Comparison of ENCODE assay signal across 28 cellular contexts in genomic region chr10:74328388-74328787, GRCh38.
DNase-seq lines count a peak whose midpoint lies in the region; ATAC-seq, FAIRE-seq and TF ChIP-seq lines count a peak whose summit lies in the region.
"Had no signal": no experiment of that assay in that cellular context is flagged by ENCODE, and none has a peak within 500 bp of the region (broad histone marks: within the 10 kb centered on the region; RNA-seq: fewer than 3 reads in every experiment).

No MANE protein-coding gene starts in this region.

- POLR2A ChIA-PET in K562 (lab: Yijun Ruan, JAX), result no interaction called here
- POLR2A ChIA-PET in activated CD4-positive, alpha-beta memory T cell treated with anti-CD3 and anti-CD28 coated beads, Interleukin-2, amount 10 ng/mL, durations not matched to agents 7 days and 5 days (lab: Charles Lee), result no interaction called here

- no peaks in the 10 kb centered on the region for H3K9me3 ChIP-seq in K562 (replicated peaks; ENCODE audit: control insufficient read depth, insufficient read depth, low read depth, low read length)
- H3K9me3 ChIP-seq: colonic mucosa, mucosa of descending colon, sigmoid colon, stomach, tibial nerve had no signal

- WGBS in K562 (ENCODE audit: insufficient coverage, low coverage, missing lambda C conversion rate), result 87% methylated on average over 2 of the region's 2 CpGs

- no peak for TF ChIP-seq POLR2A in K562 (conservative IDR thresholded peaks at IDR 0.05)

- intact Hi-C loops in K562 (cut with micrococcal nuclease), result no loop called here

- TF ChIP-seq RAD21 in K562 (CRISPR knock-in tag; conservative IDR thresholded peaks at IDR 0.05 in 1 of 2, IDR thresholded peaks at IDR 0.05 in 1 of 2), result no peak

- in situ Hi-C loops in K562 (cut with MboI), result no loop called here

- no peak overlapping the region for H3K4me3 ChIP-seq in K562
- H3K4me3 ChIP-seq: colonic mucosa, mucosa of descending colon, sigmoid colon, stomach, tibial nerve had no signal

- H3K4me1 Mint-ChIP-seq in activated CD4-positive, alpha-beta memory T cell treated with anti-CD3 and anti-CD28 coated beads, Interleukin-2, amount 10 ng/mL, durations not matched to agents 7 days and 5 days, result no peaks in the 10 kb centered on the region
- no peaks in the 10 kb centered on the region for H3K4me1 Mint-ChIP-seq in progenitor cell of endocrine pancreas (ENCODE audit: low read depth)

- no peak for TF ChIP-seq EP300 in K562 (IDR thresholded peaks at IDR 0.05; ENCODE audit: low read length)

- H3K36me3 Mint-ChIP-seq in activated CD4-positive, alpha-beta memory T cell treated with anti-CD3 and anti-CD28 coated beads, Interleukin-2, amount 10 ng/mL, durations not matched to agents 7 days and 5 days (ENCODE audit: low read depth), result peaks cover 27% of the 10 kb centered on the region
- H3K36me3 Mint-ChIP-seq in progenitor cell of endocrine pancreas (ENCODE audit: insufficient read depth), result peaks cover 6% of the 10 kb centered on the region

- DNase-seq in NCI-H82 (lab: John Stamatoyannopoulos, UW) (peak; percentile 66), NCI-H82 treated with DMSO at 0.1 percent for 48 hours (lab: John Stamatoyannopoulos, UW; ENCODE audit: unreplicated experiment) (no peak), NOMO-1 treated with dmso at 0.1 percent for 144 hours (lab: John Stamatoyannopoulos, UW; ENCODE audit: unreplicated experiment) (peak; percentile 26), K562 (ENCODE audit: extremely low read depth in 1 of 4, low spot score in 3 of 4) (peak in 1 of 4 experiments; percentile 19), pons (ENCODE audit: low spot score) (peak; percentile 15), NCI-H2227 (lab: John Stamatoyannopoulos, UW; ENCODE audit: unreplicated experiment) (no peak), progenitor cell of endocrine pancreas (ENCODE audit: low spot score, unreplicated experiment) (no peak)
- DNase-seq in activated CD4-positive, alpha-beta memory T cell treated with anti-CD3 and anti-CD28 coated beads, Interleukin-2, amount 10 ng/mL, durations not matched to agents 7 days and 5 days, result no peak
- DNase-seq: activated CD4-positive, alpha-beta T cell treated with anti-CD3 and anti-CD28 coated beads for 48 hours; activated naive CD4-positive, alpha-beta T cell treated with Interleukin-2 at 50 U/mL for 16 hours; activated T-cell treated with anti-CD3 and anti-CD28 coated beads, Interleukin-2, amount 50 U/mL, for 4 hours; amniotic stem cell; CD8-positive, alpha-beta memory T cell; colonic mucosa; DMS153; islet precursor cell; mucosa of descending colon; NCI-H1436 treated with DMSO at 0.1 percent for 48 hours; NCI-H2171 treated with DMSO at 0.1 percent for 48 hours; NCI-H524 treated with DMSO at 0.1 percent for 48 hours; posterior cingulate gyrus; sigmoid colon; stomach; T-cell had no signal

- no peaks in the 10 kb centered on the region for H3K27me3 ChIP-seq in K562 (ENCODE audit: control insufficient read depth in 2 of 2, insufficient read depth in 2 of 2, low read length in 2 of 2)
- H3K27me3 ChIP-seq: colonic mucosa, sigmoid colon, stomach, tibial nerve had no signal

- no peaks in the 10 kb centered on the region for H3K4me1 ChIP-seq in K562 (replicated peaks in 1 of 2; ENCODE audit: control insufficient read depth in 2 of 2, insufficient read depth in 2 of 2, low read length in 2 of 2)
- H3K4me1 ChIP-seq: colonic mucosa, stomach, tibial nerve had no signal

- no peak overlapping the region for H3K4me3 Mint-ChIP-seq in activated CD4-positive, alpha-beta memory T cell treated with anti-CD3 and anti-CD28 coated beads, Interleukin-2, amount 10 ng/mL, durations not matched to agents 7 days and 5 days
- H3K4me3 Mint-ChIP-seq in progenitor cell of endocrine pancreas (ENCODE audit: low read depth), result no peak overlapping the region
- H3K4me3 Mint-ChIP-seq: activated T-cell treated with anti-CD3 and anti-CD28 coated beads, Interleukin-2, amount 50 U/mL, for 4 hours; CD8-positive, alpha-beta memory T cell; T-cell had no signal

- H2AFZ ChIP-seq in K562 (ENCODE audit: low read depth, low read length), result no peak overlapping the region

- H3K27me3 Mint-ChIP-seq in activated CD4-positive, alpha-beta memory T cell treated with anti-CD3 and anti-CD28 coated beads, Interleukin-2, amount 10 ng/mL, durations not matched to agents 7 days and 5 days, result no peaks in the 10 kb centered on the region
- H3K27me3 Mint-ChIP-seq in progenitor cell of endocrine pancreas, result no peaks in the 10 kb centered on the region
- H3K27me3 Mint-ChIP-seq: IgD-negative memory B cell, T-cell had no signal

- TF ChIP-seq CTCF in K562 (IDR thresholded peaks at IDR 0.05 in 2 of 3, conservative IDR thresholded peaks at IDR 0.05 in 1 of 3; ENCODE audit: insufficient read depth in 2 of 3, low read depth in 1 of 3, low read length in 3 of 3) (no peak), progenitor cell of endocrine pancreas (IDR thresholded peaks at IDR 0.05; ENCODE audit: unreplicated experiment) (no peak)

- CTCF ChIA-PET in K562 (lab: Yijun Ruan, JAX; ENCODE audit: low intra/inter-chr PET ratio), result no interaction called here
- CTCF ChIA-PET in activated CD4-positive, alpha-beta memory T cell treated with anti-CD3 and anti-CD28 coated beads, Interleukin-2, amount 10 ng/mL, durations not matched to agents 7 days and 5 days (lab: Charles Lee), result no interaction called here

- H3K27ac Mint-ChIP-seq in activated CD4-positive, alpha-beta memory T cell treated with anti-CD3 and anti-CD28 coated beads, Interleukin-2, amount 10 ng/mL, durations not matched to agents 7 days and 5 days, result no peak overlapping the region
- H3K27ac Mint-ChIP-seq in progenitor cell of endocrine pancreas, result no peak overlapping the region
- H3K27ac Mint-ChIP-seq: CD8-positive, alpha-beta memory T cell; IgD-negative memory B cell; T-cell had no signal

- BruUV-seq in K562 (replicated peaks; lab: Mats Ljungman, UMichigan), result no TSS peak

- H3K27ac ChIP-seq in K562 (ENCODE audit: extremely low read depth, low read depth, low read length), result no peak overlapping the region
- H3K27ac ChIP-seq: 22Rv1, colonic mucosa, sigmoid colon, stomach, tibial nerve had no signal

- H3K4me2 ChIP-seq in K562 (ENCODE audit: insufficient read depth, low read length), result no peak overlapping the region

- peak; percentile 58; the same call in 2 of the 3 replicates for ATAC-seq in K562
- ATAC-seq: activated T-cell treated with anti-CD3 and anti-CD28 coated beads, Interleukin-2, amount 50 U/mL, for 4 hours; mucosa of descending colon; T-cell had no signal

- no peaks in the 10 kb centered on the region for H3K9me3 Mint-ChIP-seq in activated CD4-positive, alpha-beta memory T cell treated with anti-CD3 and anti-CD28 coated beads, Interleukin-2, amount 10 ng/mL, durations not matched to agents 7 days and 5 days
- H3K9me3 Mint-ChIP-seq in progenitor cell of endocrine pancreas (ENCODE audit: low read depth), result peaks cover 3% of the 10 kb centered on the region
- H3K9me3 Mint-ChIP-seq: activated T-cell treated with anti-CD3 and anti-CD28 coated beads, Interleukin-2, amount 50 U/mL, for 4 hours; CD8-positive, alpha-beta memory T cell; IgD-negative memory B cell; T-cell had no signal

- no peaks in the 10 kb centered on the region for H3K36me3 ChIP-seq in K562 (ENCODE audit: control insufficient read depth, insufficient read depth, low read length)
- H3K36me3 ChIP-seq: colonic mucosa, sigmoid colon had no signal

- peaks cover 3% of the 10 kb centered on the region; the same call in 1 of the 3 replicates for H3K79me2 ChIP-seq in K562 (ENCODE audit: control insufficient read depth, insufficient read depth, low read length)

- H4K20me1 ChIP-seq in K562 (replicated peaks; ENCODE audit: control insufficient read depth, insufficient read depth, low read length), result no peaks in the 10 kb centered on the region

- no peak for FAIRE-seq in K562 (lab: Jason Lieb, UNC)
- FAIRE-seq: bronchial epithelial cell had no signal

- no peaks in the 10 kb centered on the region for H3K9me1 ChIP-seq in K562 (ENCODE audit: control insufficient read depth, insufficient read depth, low read length)

- H3K9ac ChIP-seq in K562 (ENCODE audit: insufficient read depth in 1 of 2, low read depth in 2 of 2, low read length in 2 of 2), result no peak overlapping the region

TF ChIP-seq in K562, 482 proteins besides CTCF, POLR2A, EP300 and RAD21 (continues in another document):
- TF ChIP-seq SMC3 (conservative IDR thresholded peaks at IDR 0.05; ENCODE audit: insufficient read depth, low read depth, low read length) (no peak), CBFA2T2 (conservative IDR thresholded peaks at IDR 0.05) (0 out of 2 replicates have a peak, but pooled peaks have one; percentile 11), TAL1 (IDR thresholded peaks at IDR 0.05) (peak; percentile 42; the same call in 1 of the 2 replicates), TCF3 (CRISPR knock-in tag; IDR thresholded peaks at IDR 0.05) (peak; percentile 20; the same call in 1 of the 2 replicates), ARID1B (IDR thresholded peaks at IDR 0.05) (peak; percentile 15; the same call in 1 of the 2 replicates), ZNF23 (CRISPR knock-in tag; IDR thresholded peaks at IDR 0.05) (no peak), PRDM10 (IDR thresholded peaks at IDR 0.05; ENCODE audit: partially characterized antibody) (peak; percentile 20), CBFA2T3 (IDR thresholded peaks at IDR 0.05) (peak; percentile 58), CC2D1A (IDR thresholded peaks at IDR 0.05) (peak; percentile 51; the same call in 1 of the 2 replicates)

Comparison
In these comparisons a context has a peak if more than half of its experiments do, and no peak if none do; other contexts are left out.
1. DNase-seq: peak in NCI-H82 (single experiment), NOMO-1 treated with dmso at 0.1 percent for 144 hours (single experiment) and pons (single experiment); none in NCI-H82 treated with DMSO at 0.1 percent for 48 hours (single experiment), activated CD4-positive, alpha-beta memory T cell treated with anti-CD3 and anti-CD28 coated beads, Interleukin-2, amount 10 ng/mL, durations not matched to agents 7 days and 5 days (single experiment), NCI-H2227 (single experiment) and progenitor cell of endocrine pancreas (single experiment).